In the genomic region with DNA sequence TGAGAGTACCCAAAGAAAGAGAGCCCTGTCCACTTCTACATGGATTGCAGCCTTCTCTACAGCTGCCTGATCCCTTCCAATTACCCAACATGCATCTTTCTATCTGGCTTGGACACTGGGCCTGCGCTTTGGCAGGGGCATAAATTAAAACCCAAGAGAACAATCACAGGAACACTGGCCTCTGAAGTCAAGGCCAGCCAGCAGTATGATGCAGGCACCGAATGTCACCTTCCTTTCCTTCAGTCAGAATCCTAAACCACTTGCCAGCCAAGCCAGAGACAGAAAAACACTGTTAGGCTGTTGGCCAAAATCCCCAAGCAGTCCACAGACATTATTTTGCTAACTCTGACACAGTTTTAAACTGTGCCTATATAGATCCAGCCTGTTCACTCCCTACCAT, we compare ENCODE assay signal across 15 cellular contexts.
DNase-seq lines count a peak whose midpoint lies in the region; ATAC-seq and TF ChIP-seq lines count a peak whose summit lies in the region.
"Had no signal": no experiment of that assay in that cellular context is flagged by ENCODE, and none has a peak within 500 bp of the region (broad histone marks: within the 10 kb centered on the region; RNA-seq: fewer than 3 reads in every experiment).

No MANE protein-coding gene starts in this region.

- intact Hi-C loops in body of pancreas (cut with DNase I): no loop called here
- intact Hi-C loops in psoas muscle (cut with DNase I): no loop called here
- intact Hi-C loops in CD14-positive monocyte (cut with micrococcal nuclease): no loop called here

- peak; percentile 45 for ATAC-seq in body of pancreas
- peak in 2 of 4 donors; percentile 40 to 49 for ATAC-seq in psoas muscle
- ATAC-seq: naive thymus-derived CD8-positive, alpha-beta T cell had no signal

- H3K27ac Mint-ChIP-seq in CD14-positive monocyte: no peak overlapping the region
- H3K27ac Mint-ChIP-seq: activated naive CD8-positive, alpha-beta T cell treated with anti-CD3 and anti-CD28 coated beads for 36 hours had no signal

- H3K4me3 Mint-ChIP-seq in CD14-positive monocyte: no peak overlapping the region
- H3K4me3 Mint-ChIP-seq: activated naive CD8-positive, alpha-beta T cell treated with anti-CD3 and anti-CD28 coated beads for 36 hours; naive thymus-derived CD8-positive, alpha-beta T cell had no signal

- POLR2A ChIA-PET in HEK293 (lab: Yijun Ruan, JAX): no interaction called here

- TF ChIP-seq POLR2A in body of pancreas (IDR thresholded peaks at IDR 0.05): no peak

- CTCF ChIA-PET in HEK293 (lab: Yijun Ruan, JAX): interaction anchor here (0.7 kb wide), 1 partner anchor 145 kb away, joined by 4 read pairs; no protein-coding TSS in a partner anchor

- H3K4me1 ChIP-seq in HEK293 (ENCODE audit: control insufficient read depth, insufficient read depth, low read length) (no peaks in the 10 kb centered on the region), body of pancreas (no peaks in the 10 kb centered on the region), right atrium auricular region (peaks cover 0 to 16% of the 10 kb centered on the region in 2 donors), psoas muscle (no peaks in the 10 kb centered on the region)

- H3K36me3 ChIP-seq in HEK293 (ENCODE audit: control insufficient read depth in 2 of 2, insufficient read depth in 1 of 2, low read length in 2 of 2) (no peaks in the 10 kb centered on the region), body of pancreas (replicated peaks in 1 of 2; ENCODE audit: insufficient read depth in 1 of 2, low read depth in 2 of 2) (no peaks in the 10 kb centered on the region), right atrium auricular region (no peaks in the 10 kb centered on the region), psoas muscle (ENCODE audit: insufficient read depth in 1 of 2, low read depth in 1 of 2) (no peaks in the 10 kb centered on the region)
- H3K36me3 ChIP-seq: vagina had no signal

- 20 to 49% methylated on average over 2 of the region's 2 CpGs for WGBS in body of pancreas, 2 donors
- 5 to 17% (median 8%) methylated on average over 2 of the region's 2 CpGs for WGBS in psoas muscle, 3 donors

- H3K4me3 ChIP-seq in HEK293 (ENCODE audit: low read depth, low read length) (no peak overlapping the region), body of pancreas (no peak overlapping the region), right atrium auricular region (no peak overlapping the region), psoas muscle (no peak overlapping the region)
- H3K4me3 ChIP-seq: vagina had no signal

- H3K9me3 ChIP-seq in HEK293 (ENCODE audit: control insufficient read depth, insufficient read depth, low read depth, low read length) (no peaks in the 10 kb centered on the region), body of pancreas (no peaks in the 10 kb centered on the region), right atrium auricular region (peaks cover 0 to 7% of the 10 kb centered on the region in 2 donors), psoas muscle (no peaks in the 10 kb centered on the region)
- H3K9me3 ChIP-seq: vagina had no signal

- TF ChIP-seq CTCF in HEK293 (tag by site-specific recombination; IDR thresholded peaks at IDR 0.05) (no peak), body of pancreas (IDR thresholded peaks at IDR 0.05) (no peak), right atrium auricular region (IDR thresholded peaks at IDR 0.05) (no peak), psoas muscle (IDR thresholded peaks at IDR 0.05) (no peak), CD14-positive monocyte (IDR thresholded peaks at IDR 0.05) (no peak)

- H3K27me3 ChIP-seq in body of pancreas (no peaks in the 10 kb centered on the region), right atrium auricular region (no peaks in the 10 kb centered on the region), psoas muscle (ENCODE audit: insufficient read depth in 3 of 3, low read length in 2 of 3) (no peaks in the 10 kb centered on the region)
- H3K27me3 ChIP-seq: vagina had no signal

- peak in 1 of 4 donors; percentile 35 for DNase-seq in body of pancreas
- DNase-seq in right atrium auricular region (ENCODE audit: low spot score): peak; percentile 67
- peak; percentile 20 to 56 for DNase-seq in psoas muscle
- no peak for DNase-seq in NAMALWA (ENCODE audit: low spot score)
- no peak for DNase-seq in SKM-1 treated with dmso at 0.1 percent for 144 hours (lab: John Stamatoyannopoulos, UW; ENCODE audit: unreplicated experiment)
- no peak for DNase-seq in CD14-positive monocyte (ENCODE audit: low spot score)
- DNase-seq in central memory CD4-positive, alpha-beta T cell: no peak
- DNase-seq: activated CD4-positive, alpha-beta T cell treated with anti-CD3 and anti-CD28 coated beads for 4 hours; activated naive CD8-positive, alpha-beta T cell treated with anti-CD3 and anti-CD28 coated beads for 36 hours; activated T-cell treated with anti-CD3 and anti-CD28 coated beads for 4 hours; naive thymus-derived CD8-positive, alpha-beta T cell; NCI-H187; NCI-H748 treated with DMSO at 0.1 percent for 48 hours had no signal

- H3K27ac ChIP-seq in HEK293 (ENCODE audit: extremely low read depth, low read depth, low read length) (no peak overlapping the region), body of pancreas (no peak overlapping the region), right atrium auricular region (peak overlapping the region; percentile 14 to 60), psoas muscle (peak overlapping the region; percentile 48)
- H3K27ac ChIP-seq: vagina had no signal

- H3K36me3 Mint-ChIP-seq in CD14-positive monocyte: peaks cover 3 to 10% of the 10 kb centered on the region in 2 donors

- H3K4me1 Mint-ChIP-seq in CD14-positive monocyte: peaks cover 38% of the 10 kb centered on the region

- H3K27me3 Mint-ChIP-seq in CD14-positive monocyte (ENCODE audit: low read depth in 3 of 3): peaks cover 0 to 1% (median 0%) of the 10 kb centered on the region in 3 donors
- H3K27me3 Mint-ChIP-seq: activated naive CD8-positive, alpha-beta T cell treated with anti-CD3 and anti-CD28 coated beads for 36 hours had no signal

- peaks cover 0 to 12% (median 2%) of the 10 kb centered on the region in 7 donors for H3K9me3 Mint-ChIP-seq in CD14-positive monocyte

TF ChIP-seq in HEK293, 187 proteins besides CTCF, POLR2A, EP300 and RAD21:
- TF ChIP-seq SETDB1 (IDR thresholded peaks at IDR 0.05; ENCODE audit: insufficient read length, low read length): no peak
- TF ChIP-seq, protein P1, sequence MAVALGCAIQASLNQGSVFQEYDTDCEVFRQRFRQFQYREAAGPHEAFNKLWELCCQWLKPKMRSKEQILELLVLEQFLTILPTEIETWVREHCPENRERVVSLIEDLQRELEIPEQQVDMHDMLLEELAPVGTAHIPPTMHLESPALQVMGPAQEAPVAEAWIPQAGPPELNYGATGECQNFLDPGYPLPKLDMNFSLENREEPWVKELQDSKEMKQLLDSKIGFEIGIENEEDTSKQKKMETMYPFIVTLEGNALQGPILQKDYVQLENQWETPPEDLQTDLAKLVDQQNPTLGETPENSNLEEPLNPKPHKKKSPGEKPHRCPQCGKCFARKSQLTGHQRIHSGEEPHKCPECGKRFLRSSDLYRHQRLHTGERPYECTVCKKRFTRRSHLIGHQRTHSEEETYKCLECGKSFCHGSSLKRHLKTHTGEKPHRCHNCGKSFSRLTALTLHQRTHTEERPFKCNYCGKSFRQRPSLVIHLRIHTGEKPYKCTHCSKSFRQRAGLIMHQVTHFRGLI (tag by site-specific recombination; IDR thresholded peaks at IDR 0.05): peak; percentile 92

Comparison
In these comparisons a context has a peak if more than half of its experiments do, and no peak if none do; other contexts are left out.
1. H3K27ac ChIP-seq: peak in right atrium auricular region (2 of 2) and psoas muscle (single experiment); none in HEK293 (single experiment) and body of pancreas (0 of 4).
2. DNase-seq: peak in right atrium auricular region (single experiment) and psoas muscle (2 of 2); none in NAMALWA (single experiment), SKM-1 treated with dmso at 0.1 percent for 144 hours (single experiment), CD14-positive monocyte (single experiment) and central memory CD4-positive, alpha-beta T cell (single experiment).